ENCODE assay signal across 8 cellular contexts in genomic region chr7:92179393-92179924, GRCh38. TPM values are rescaled to one million over a fixed set of nuclear protein-coding genes. Genes with fewer than 3 reads are reported as not detected.
DNase-seq lines count a peak whose midpoint lies in the region; ATAC-seq and TF ChIP-seq lines count a peak whose summit lies in the region.

No MANE protein-coding gene starts in this region.

- no peak overlapping the region for H3K27ac Mint-ChIP-seq in MCF 10A (ENCODE audit: low read depth, unreplicated experiment)
- no peak overlapping the region for H3K27ac Mint-ChIP-seq in stimulated activated naive B cell treated with anti-CD40 and anti-IgM and Interleukin-4, amounts not matched to agents 10 μg/mL and 1 μg/mL and 100 μg/mL, for 72 hours

- TF ChIP-seq CTCF in MCF 10A (IDR thresholded peaks at IDR 0.05; ENCODE audit: unreplicated experiment): no peak

- DNase-seq in Daoy (ENCODE audit: low read depth): peak; percentile 2
- no peak for DNase-seq in MCF 10A (ENCODE audit: unreplicated experiment)
- DNase-seq in iris pigment epithelial cell (ENCODE audit: low read depth): peak; percentile 29
- DNase-seq in stimulated activated naive B cell treated with anti-CD40 and anti-IgM and Interleukin-4, amounts not matched to agents 10 μg/mL and 1 μg/mL and 100 μg/mL, for 72 hours: no peak
- DNase-seq in SHP77 treated with DMSO at 0.1 percent for 48 hours (lab: John Stamatoyannopoulos, UW): no peak
- no peak for DNase-seq in middle frontal gyrus (ENCODE audit: extremely low spot score, low spot score)
- DNase-seq in KBM-7: no peak

- no peaks in the 10 kb centered on the region for H3K4me1 Mint-ChIP-seq in MCF 10A (ENCODE audit: insufficient read depth, unreplicated experiment)
- peaks cover 2 to 13% of the 10 kb centered on the region in 2 donors for H3K4me1 Mint-ChIP-seq in stimulated activated naive B cell treated with anti-CD40 and anti-IgM and Interleukin-4, amounts not matched to agents 10 μg/mL and 1 μg/mL and 100 μg/mL, for 72 hours

- H3K4me3 Mint-ChIP-seq in MCF 10A (ENCODE audit: unreplicated experiment): peak overlapping the region; percentile 48
- peak overlapping the region; percentile 82 to 87 for H3K4me3 Mint-ChIP-seq in stimulated activated naive B cell treated with anti-CD40 and anti-IgM and Interleukin-4, amounts not matched to agents 10 μg/mL and 1 μg/mL and 100 μg/mL, for 72 hours

- POLR2A ChIA-PET in MCF 10A (lab: Yijun Ruan, JAX): no interaction called here

- no TSS peak for BruUV-seq in MCF 10A (replicated peaks; lab: Mats Ljungman, UMichigan)

- ATAC-seq in HG03039 (IDR thresholded peaks at IDR 0.05; ENCODE audit: unreplicated experiment): peak; percentile 16
- peak; percentile 31 to 38 for ATAC-seq in stimulated activated naive B cell treated with anti-CD40 and anti-IgM and Interleukin-4, amounts not matched to agents 10 μg/mL and 1 μg/mL and 100 μg/mL, for 72 hours (replicated peaks)

- H3K27me3 Mint-ChIP-seq in MCF 10A (ENCODE audit: insufficient read depth, unreplicated experiment): no peaks in the 10 kb centered on the region
- peaks cover 0 to 6% of the 10 kb centered on the region in 2 donors for H3K27me3 Mint-ChIP-seq in stimulated activated naive B cell treated with anti-CD40 and anti-IgM and Interleukin-4, amounts not matched to agents 10 μg/mL and 1 μg/mL and 100 μg/mL, for 72 hours

- intact Hi-C loops in MCF 10A (cut with micrococcal nuclease): no loop called here

- peaks cover 10% of the 10 kb centered on the region for H3K9me3 Mint-ChIP-seq in MCF 10A (ENCODE audit: unreplicated experiment)
- H3K9me3 Mint-ChIP-seq in stimulated activated naive B cell treated with anti-CD40 and anti-IgM and Interleukin-4, amounts not matched to agents 10 μg/mL and 1 μg/mL and 100 μg/mL, for 72 hours: peaks cover 0 to 3% of the 10 kb centered on the region in 2 donors

- in situ Hi-C loops in KBM-7 (cut with MboI; ENCODE audit: low pct_unique_long_range_greater_than_20kb, low sequenced_read_pairs): no loop called here

- CTCF ChIA-PET in MCF 10A (lab: Yijun Ruan, JAX): interaction anchor here (0.5 to 1.5 kb wide), 7 partner anchors 17 to 1858 kb away, joined by 3 to 10 read pairs (median 4); no protein-coding TSS in a partner anchor

- no peaks in the 10 kb centered on the region for H3K36me3 Mint-ChIP-seq in MCF 10A (ENCODE audit: insufficient read depth, unreplicated experiment)
- H3K36me3 Mint-ChIP-seq in stimulated activated naive B cell treated with anti-CD40 and anti-IgM and Interleukin-4, amounts not matched to agents 10 μg/mL and 1 μg/mL and 100 μg/mL, for 72 hours: no peaks in the 10 kb centered on the region

RNA-seq across cellular contexts. Expression of gene LRRD1, which starts 0.5 kb away (rescaled TPM):
- 0.17 TPM in 1 of 2 replicates, not detected in the other for total RNA-seq in Daoy (2014; rRNA removed; shearing (Covaris generic))
- total RNA-seq in MCF 10A (2022): not detected in 2 replicates

RNA-seq across cellular contexts. Expression of gene CYP51A1, which starts 45.2 kb away (rescaled TPM):
- total RNA-seq in Daoy (2014; rRNA removed; shearing (Covaris generic)): 52.5 and 52.6 TPM in 2 replicates
- total RNA-seq in MCF 10A (2022): 124 and 148 TPM in 2 replicates

Comparison
In these comparisons a context has a peak if more than half of its experiments do, and no peak if none do; other contexts are left out.
1. DNase-seq: peak in Daoy (single experiment) and iris pigment epithelial cell (single experiment); none in MCF 10A (single experiment), stimulated activated naive B cell treated with anti-CD40 and anti-IgM and Interleukin-4, amounts not matched to agents 10 μg/mL and 1 μg/mL and 100 μg/mL, for 72 hours (single experiment), SHP77 treated with DMSO at 0.1 percent for 48 hours (single experiment), middle frontal gyrus (single experiment) and KBM-7 (single experiment).